Comparison of ENCODE assay signal across 8 cellular contexts in the genomic region with DNA sequence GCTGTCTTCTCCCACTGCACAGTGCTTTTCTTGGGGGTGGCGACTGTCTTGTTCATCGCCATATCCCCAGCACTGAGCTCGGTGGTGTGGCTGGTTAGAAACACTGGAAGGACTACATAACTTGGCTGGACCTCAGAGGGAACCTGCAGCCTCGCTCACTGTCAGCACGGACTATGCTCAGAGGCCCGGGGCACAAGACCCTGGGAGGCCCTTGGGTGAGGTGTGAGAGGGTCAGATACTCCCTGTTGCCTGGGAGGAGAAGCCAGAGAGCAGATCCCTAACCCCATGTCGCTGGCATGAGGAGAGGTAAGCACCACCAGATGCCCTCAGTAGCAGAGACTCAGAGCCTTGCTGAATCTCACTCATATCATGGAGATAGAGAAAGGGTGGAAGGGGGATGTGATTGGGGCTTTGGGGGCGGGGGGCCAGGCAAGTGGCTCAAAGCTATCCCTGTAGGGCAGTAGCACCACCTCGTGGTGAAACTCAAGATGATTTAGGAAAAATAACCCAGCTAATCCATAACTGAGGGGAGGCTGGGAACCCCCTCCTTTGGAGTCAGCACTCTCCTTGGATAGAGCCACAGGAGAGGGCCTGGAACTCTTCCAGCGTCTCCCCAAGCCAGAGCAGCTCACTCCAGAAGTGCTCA. TPM values are rescaled to one million over a fixed set of nuclear protein-coding genes. Genes with fewer than 3 reads are reported as not detected.
DNase-seq lines count a peak whose midpoint lies in the region; ATAC-seq, FAIRE-seq and TF ChIP-seq lines count a peak whose summit lies in the region.

No MANE protein-coding gene starts in this region.

- H3K79me2 ChIP-seq in OCI-LY1 (ENCODE audit: insufficient read depth, low read length) (no peaks in the 10 kb centered on the region), mammary epithelial cell (ENCODE audit: insufficient read depth, low read length) (no peaks in the 10 kb centered on the region)

- H3K27ac ChIP-seq in OCI-LY1 (ENCODE audit: low read depth, low read length, poor library complexity, severe bottlenecking) (no peak overlapping the region), mammary epithelial cell (ENCODE audit: insufficient read depth, low read depth, low read length) (no peak overlapping the region)

- peak; percentile 75 for DNase-seq in activated effector memory CD4-positive, alpha-beta T cell treated with anti-CD3 and anti-CD28 coated beads, Interleukin-2, amount 50 U/mL, for 16 hours
- no peak for DNase-seq in activated effector memory CD4-positive, alpha-beta T cell treated with Interleukin-2 at 50 U/mL for 16 hours
- DNase-seq in mammary epithelial cell (no peak), left lobe of liver (ENCODE audit: low spot score) (no peak), urothelium cell line (ENCODE audit: low spot score) (peak; percentile 61), GM19240 (ENCODE audit: insufficient read length, low spot score) (no peak)
- no peak for DNase-seq in activated CD4-positive, CD25-positive, alpha-beta regulatory T cell treated with anti-CD3 and anti-CD28 coated beads, Interleukin-2, amount 50 U/mL, for 72 hours

- in situ Hi-C loops in mammary epithelial cell (cut with MboI; ENCODE audit: low sequenced_read_pairs in 2 of 2) = loop anchor here (5.0 to 10.0 kb wide), 3 partner anchors 61 to 124 kb away; no protein-coding TSS in a partner anchor

- ATAC-seq in left lobe of liver = peak; percentile 58

- H2AFZ ChIP-seq in OCI-LY1 (ENCODE audit: low read length) (no peak overlapping the region), mammary epithelial cell (ENCODE audit: low read depth, low read length) (no peak overlapping the region)

- H3K9me3 ChIP-seq in OCI-LY1 (ENCODE audit: low read length) (no peaks in the 10 kb centered on the region), mammary epithelial cell (replicated peaks; ENCODE audit: insufficient read depth, low read length) (no peaks in the 10 kb centered on the region)

- H3K9ac ChIP-seq in OCI-LY1 (ENCODE audit: low read length) = no peak overlapping the region
- H3K9ac ChIP-seq in mammary epithelial cell (ENCODE audit: insufficient read depth, low read length) = no peak overlapping the region

- dilution Hi-C loops in mammary epithelial cell (cut with HindIII; ENCODE audit: low sequenced_read_pairs) = no loop called here

- CTCF ChIA-PET in mammary epithelial cell (lab: Charles Lee; ENCODE audit: low non-redundant PET) = interaction anchor here (0.6 to 1.1 kb wide), 6 partner anchors 56 to 123 kb away, joined by 3 to 13 read pairs (median 4); no protein-coding TSS in a partner anchor

- H3K4me3 ChIP-seq in OCI-LY1 (ENCODE audit: low read depth, low read length, poor library complexity, severe bottlenecking) (no peak overlapping the region), mammary epithelial cell (replicated peaks in 1 of 3; ENCODE audit: insufficient read depth in 1 of 3, low read depth in 2 of 3, low read length in 3 of 3) (no peak overlapping the region)

- H3K4me1 ChIP-seq in OCI-LY1 (ENCODE audit: insufficient read depth, low read length, severe bottlenecking) (peaks cover 44% of the 10 kb centered on the region), mammary epithelial cell (ENCODE audit: insufficient read depth, low read length) (peaks cover 17% of the 10 kb centered on the region)

- intact Hi-C loops in mammary epithelial cell (cut with micrococcal nuclease) = loop anchor here (1.0 to 2.0 kb wide), 3 partner anchors 123 to 292 kb away; no protein-coding TSS in a partner anchor

- H3F3A ChIP-seq in OCI-LY1 (ENCODE audit: insufficient read depth, low read length) = 0 out of 2 replicates have a peak, but pooled peaks cover 9% of the 10 kb centered on the region

- H3K36me3 ChIP-seq in OCI-LY1 (ENCODE audit: insufficient read depth, low read length) = no peaks in the 10 kb centered on the region
- H3K36me3 ChIP-seq in mammary epithelial cell (ENCODE audit: insufficient read depth, low read length) = no peaks in the 10 kb centered on the region

- TF ChIP-seq CTCF in OCI-LY1 (IDR thresholded peaks at IDR 0.05; ENCODE audit: low read length) (peak; percentile 64), mammary epithelial cell (conservative IDR thresholded peaks at IDR 0.05 in 1 of 2, IDR thresholded peaks at IDR 0.05 in 1 of 2; ENCODE audit: extremely low read depth in 1 of 2, insufficient read depth in 1 of 2, low read depth in 1 of 2, low read length in 2 of 2) (peak; percentile 26 to 53)

- WGBS in mammary epithelial cell (ENCODE audit: low coverage, missing lambda C conversion rate) = 33% methylated on average over 7 of the region's 10 CpGs

- H4K20me1 ChIP-seq in OCI-LY1 (ENCODE audit: insufficient read depth, low read length) = no peaks in the 10 kb centered on the region
- H4K20me1 ChIP-seq in mammary epithelial cell (ENCODE audit: insufficient read depth, low read length) = no peaks in the 10 kb centered on the region

- H3K9me2 ChIP-seq in OCI-LY1 (ENCODE audit: low read depth, low read length) = no peaks in the 10 kb centered on the region

- H3K27me3 ChIP-seq in OCI-LY1 (ENCODE audit: insufficient read depth, low read length) (no peaks in the 10 kb centered on the region), mammary epithelial cell (ENCODE audit: insufficient read depth, low read length) (no peaks in the 10 kb centered on the region)

- no peak for FAIRE-seq in urothelium cell line (lab: Jason Lieb, UNC)

- H3K4me2 ChIP-seq in OCI-LY1 (ENCODE audit: low read length) = no peak overlapping the region
- no peak overlapping the region for H3K4me2 ChIP-seq in mammary epithelial cell (ENCODE audit: insufficient read depth, low read depth, low read length)

- BruUV-seq in mammary epithelial cell (replicated peaks; lab: Mats Ljungman, UMichigan) = no TSS peak

RNA-seq across cellular contexts. Expression of a gene that starts 18.7 kb away (rescaled TPM):
- total RNA-seq in mammary epithelial cell = 10 to 100 TPM; 17.7 to 72.1 TPM
- polyA plus RNA-seq in mammary epithelial cell = 30.5 TPM
- 96.1 TPM for polyA minus RNA-seq in mammary epithelial cell
- 8.1 TPM for total RNA-seq in left lobe of liver

Comparison
In these comparisons a context has a peak if more than half of its experiments do, and no peak if none do; other contexts are left out.
1. DNase-seq: peak in activated effector memory CD4-positive, alpha-beta T cell treated with anti-CD3 and anti-CD28 coated beads, Interleukin-2, amount 50 U/mL, for 16 hours (single experiment) and urothelium cell line (single experiment); none in activated effector memory CD4-positive, alpha-beta T cell treated with Interleukin-2 at 50 U/mL for 16 hours (single experiment), mammary epithelial cell (single experiment), left lobe of liver (single experiment), GM19240 (single experiment) and activated CD4-positive, CD25-positive, alpha-beta regulatory T cell treated with anti-CD3 and anti-CD28 coated beads, Interleukin-2, amount 50 U/mL, for 72 hours (single experiment).